Comparison of ENCODE assay signal across 11 cellular contexts in the genomic region with DNA sequence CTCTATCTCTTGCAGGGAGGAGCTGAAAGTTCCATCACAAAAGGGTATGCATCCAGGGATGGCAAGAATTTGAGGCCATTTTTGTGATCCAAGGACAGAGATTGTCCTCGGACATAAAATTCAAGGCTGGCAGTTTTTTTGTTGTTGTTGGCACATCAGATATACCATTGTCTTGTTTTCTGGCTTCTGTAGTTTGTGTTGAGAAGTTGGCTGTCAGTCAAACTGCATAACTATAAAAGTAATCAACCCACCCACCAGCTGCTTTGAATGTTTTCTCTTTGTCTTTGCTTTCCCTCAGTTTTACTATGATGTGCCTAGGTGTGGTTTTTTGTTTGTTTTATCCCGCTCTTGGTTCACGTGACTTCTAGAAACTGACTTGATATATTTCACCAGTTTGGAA. TPM values are rescaled to one million over a fixed set of nuclear protein-coding genes. Genes with fewer than 3 reads are reported as not detected.
"Had no signal": no experiment of that assay in that cellular context is flagged by ENCODE, and none has a peak within 500 bp of the region (broad histone marks: within the 10 kb centered on the region; RNA-seq: fewer than 3 reads in every experiment).

No MANE protein-coding gene starts in this region.

- H3K4me2 ChIP-seq: GM23338, KMS-11 had no signal

- DNase-seq: H9, HCEC 1CT, HFFc6, IMR-90, KBM-7 had no signal

- H3K4me3 ChIP-seq: GM23338 had no signal

- H3K9ac ChIP-seq: KMS-11 had no signal

- H3K27ac ChIP-seq: KMS-11 had no signal

- ATAC-seq: GM23338 had no signal

- H2AFZ ChIP-seq: GM23338 had no signal

- FAIRE-seq: H1, H54, HTR-8/SVneo had no signal

RNA-seq across cellular contexts. Expression of a gene that starts 21.6 kb away (rescaled TPM):
- total RNA-seq: HFFc6 had no signal

RNA-seq across cellular contexts. Expression of a gene that starts 34.0 kb away (rescaled TPM):
- total RNA-seq: HT-29 had no signal

RNA-seq across cellular contexts. Expression of a gene that starts 52.5 kb away (rescaled TPM):
- total RNA-seq: GM23338, H1, H9, HFFc6, HT-29, IMR-90 had no signal
- polyA plus RNA-seq: GM23338, IMR-90 had no signal
